8 cellular contexts compared by ENCODE assay signal in genomic region chr20:1326031-1326930, GRCh38. TPM values are rescaled to one million over a fixed set of nuclear protein-coding genes. Genes with fewer than 3 reads are reported as not detected.
A peak's percentile ranks its signal among the peaks of the same experiment; 100 is the strongest.
DNase-seq lines count a peak whose midpoint lies in the region; ATAC-seq and TF ChIP-seq lines count a peak whose summit lies in the region.

No MANE protein-coding gene starts in this region.

- in situ Hi-C loops in GM13976 (cut with MboI; ENCODE audit: low sequenced_read_pairs, unreplicated experiment): no loop called here

- no peaks in the 10 kb centered on the region for H3K27me3 ChIP-seq in H7 (ENCODE audit: control insufficient read depth, insufficient read depth, low read length)

- DNase-seq in H7 (no peak), amniotic epithelial cell (ENCODE audit: low read depth) (peak; percentile 70), substantia nigra (lab: John Stamatoyannopoulos, UW) (no peak), GM13976 (ENCODE audit: low spot score) (no peak), NCI-H2196 (lab: John Stamatoyannopoulos, UW; ENCODE audit: unreplicated experiment) (no peak)

- no peak for ATAC-seq in HG02623 (IDR thresholded peaks at IDR 0.05; ENCODE audit: unreplicated experiment)
- ATAC-seq in HG03520 (IDR thresholded peaks at IDR 0.05; ENCODE audit: unreplicated experiment): no peak

- peak overlapping the region; percentile 95 for H3K4me3 ChIP-seq in H7 (ENCODE audit: insufficient read depth, low read depth, low read length)
- H3K4me3 ChIP-seq in iPS-18c (ENCODE audit: insufficient read depth, low read depth, low read length): peak overlapping the region; percentile 91

- no peaks in the 10 kb centered on the region; the same call in 1 of the 2 replicates for H3K36me3 ChIP-seq in H7 (replicated peaks; ENCODE audit: control insufficient read depth, insufficient read depth, low read length)

- H3K27ac ChIP-seq in substantia nigra (ENCODE audit: low read depth, low read length, poor library complexity, severe bottlenecking): peak overlapping the region; percentile 93

- H3K9me3 ChIP-seq in iPS-18c (ENCODE audit: control insufficient read depth, insufficient read depth, low read length): no peaks in the 10 kb centered on the region

- TF ChIP-seq CTCF in GM13976 (IDR thresholded peaks at IDR 0.05; ENCODE audit: borderline replicate concordance, control extremely low read depth, extremely low read depth, insufficient read depth, missing control alignments): no peak

RNA-seq across cellular contexts. Expression of gene SDCBP2, which starts 2.7 kb away (rescaled TPM):
- 1.1 and 1.9 TPM in 2 replicates for total RNA-seq in H7 (2014; rRNA removed; shearing (Covaris generic))
